8 cellular contexts compared by ENCODE assay signal in the genomic region with DNA sequence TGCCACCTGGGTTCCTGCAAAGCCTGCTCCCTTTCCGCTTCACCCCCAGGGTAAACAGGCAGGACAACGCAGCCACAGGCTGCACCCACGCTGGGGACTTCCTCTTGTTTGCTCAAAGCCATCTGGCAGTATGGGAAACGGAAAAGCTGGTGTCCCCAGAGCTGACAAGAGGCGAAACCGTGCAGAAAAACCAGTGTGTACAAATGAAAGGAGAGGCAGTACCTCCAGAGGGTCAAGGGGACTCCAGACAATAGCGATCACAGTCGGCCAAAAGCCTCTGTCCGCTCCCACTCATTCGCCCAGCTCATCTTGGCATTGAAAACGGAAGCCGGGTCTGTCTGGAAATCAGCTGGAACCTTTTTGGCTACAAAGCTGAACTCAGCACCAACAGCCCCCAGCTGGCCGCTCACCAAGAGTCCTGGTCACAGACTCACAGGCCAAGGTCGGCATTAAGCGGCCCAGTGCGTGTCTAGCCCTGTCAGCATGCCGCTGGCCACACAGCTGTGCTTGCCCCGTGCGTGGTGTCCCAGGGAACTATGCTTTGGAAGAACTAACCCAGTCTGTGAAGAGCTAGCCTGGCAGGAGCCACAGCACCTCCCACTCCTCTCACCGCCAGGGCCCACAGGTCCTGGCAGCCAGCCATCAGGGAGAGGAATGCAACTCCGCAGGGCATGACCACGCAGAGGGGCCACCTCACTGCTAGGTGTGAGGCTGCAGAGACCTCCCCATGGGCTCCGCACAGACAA. TPM values are rescaled to one million over a fixed set of nuclear protein-coding genes. Genes with fewer than 3 reads are reported as not detected.
DNase-seq lines count a peak whose midpoint lies in the region; ATAC-seq and TF ChIP-seq lines count a peak whose summit lies in the region.

No MANE protein-coding gene starts in this region.

- no peaks in the 10 kb centered on the region for H3K36me3 ChIP-seq in HCT116 (ENCODE audit: control insufficient read depth in 1 of 2, insufficient read depth in 2 of 2, low read length in 2 of 2)

- no peaks in the 10 kb centered on the region for H3K27me3 Mint-ChIP-seq in naive B cell

- peak overlapping the region; percentile 65 to 92 (median 78) for H3K4me3 Mint-ChIP-seq in naive B cell

- no peak overlapping the region for H2AFZ ChIP-seq in HCT116 (ENCODE audit: low read depth, low read length, poor library complexity, severe bottlenecking)

- POLR2A ChIA-PET in HCT116 (lab: Charles Lee), result no interaction called here
- POLR2A ChIA-PET in GM10248 (lab: Yijun Ruan, JAX), result no interaction called here

- TF ChIP-seq CTCF in HCT116 (IDR thresholded peaks at IDR 0.05 in 2 of 3, conservative IDR thresholded peaks at IDR 0.05 in 1 of 3; ENCODE audit: borderline replicate concordance in 1 of 3, insufficient read depth in 1 of 3, low read depth in 2 of 3, low read length in 2 of 3), result no peak
- no peak for TF ChIP-seq CTCF in epithelial cell of proximal tubule (conservative IDR thresholded peaks at IDR 0.05; ENCODE audit: low read depth, low read length)
- TF ChIP-seq CTCF in GM10248 (IDR thresholded peaks at IDR 0.05; ENCODE audit: control extremely low read depth, extremely low read depth, low read depth, missing control alignments), result no peak

- H3K4me3 ChIP-seq in HCT116 (replicated peaks in 1 of 2; ENCODE audit: low read depth in 1 of 2, low read length in 2 of 2), result no peak overlapping the region
- peak overlapping the region; percentile 19 for H3K4me3 ChIP-seq in epithelial cell of proximal tubule (ENCODE audit: low read depth, low read length)

- no TSS peak for BruUV-seq in HCT116 (replicated peaks; lab: Mats Ljungman, UMichigan)

- no peaks in the 10 kb centered on the region for H3K9me2 ChIP-seq in HCT116 (ENCODE audit: insufficient read depth)

- no peaks in the 10 kb centered on the region for H3K27me3 ChIP-seq in HCT116 (ENCODE audit: insufficient read depth, low read length)

- DNase-seq in HCT116 (ENCODE audit: low read depth, low spot score), result no peak
- DNase-seq in NOMO-1 treated with DMSO at 0.1 percent for 48 hours (lab: John Stamatoyannopoulos, UW; ENCODE audit: unreplicated experiment), result peak; percentile 52
- DNase-seq in epithelial cell of proximal tubule (ENCODE audit: low read depth), result no peak
- peak; percentile 47 for DNase-seq in naive B cell
- no peak for DNase-seq in germinal center (ENCODE audit: low spot score)
- no peak for DNase-seq in NCI-H446 (lab: John Stamatoyannopoulos, UW)
- no peak for DNase-seq in activated effector memory CD4-positive, alpha-beta T cell treated with Interleukin-2 at 50 U/mL for 16 hours
- no peak for DNase-seq in GM10248 (ENCODE audit: extremely low spot score)

- peaks cover 72 to 87% (median 85%) of the 10 kb centered on the region in 3 donors for H3K4me1 Mint-ChIP-seq in naive B cell

- 0 out of 2 replicates have a peak overlapping the region, but pooled peaks have one; percentile 4 for H3K27ac ChIP-seq in HCT116 (ENCODE audit: low read depth, low read length)

- no peak for TF ChIP-seq POLR2A in HCT116 (IDR thresholded peaks at IDR 0.05; ENCODE audit: borderline replicate concordance, extremely low read depth, insufficient read depth, insufficient read length)

- TF ChIP-seq RAD21 in HCT116 (IDR thresholded peaks at IDR 0.05; ENCODE audit: low read depth), result no peak

- intact Hi-C loops in HCT116 (cut with micrococcal nuclease), result no loop called here

- H4K20me1 ChIP-seq in HCT116 (ENCODE audit: insufficient read depth), result no peaks in the 10 kb centered on the region

- ATAC-seq in HCT116, result no peak
- peak; percentile 38 to 44 for ATAC-seq in naive B cell (ENCODE audit: low read depth in 2 of 2)

- H3K9me3 Mint-ChIP-seq in naive B cell, result peaks cover 0 to 3% (median 0%) of the 10 kb centered on the region in 7 donors

- peak overlapping the region; percentile 81 to 89 (median 86) for H3K27ac Mint-ChIP-seq in naive B cell

- no peak overlapping the region for H3K9ac ChIP-seq in HCT116 (ENCODE audit: low read length)

- H3K4me1 ChIP-seq in HCT116 (ENCODE audit: control insufficient read depth in 1 of 2, insufficient read depth in 2 of 2, low read length in 2 of 2), result peaks cover 42 to 43% of the 10 kb centered on the region in 2 experiments

- H3K4me2 ChIP-seq in HCT116 (ENCODE audit: low read length), result 0 out of 2 replicates have a peak overlapping the region, but pooled peaks have one; percentile 19

- H3K79me2 ChIP-seq in HCT116 (ENCODE audit: insufficient read depth, low read length), result no peaks in the 10 kb centered on the region

- no peaks in the 10 kb centered on the region for H3K9me3 ChIP-seq in HCT116 (ENCODE audit: control insufficient read depth in 1 of 2, insufficient read depth in 1 of 2, low read depth in 1 of 2, low read length in 2 of 2)

- H3K36me3 Mint-ChIP-seq in naive B cell, result peaks cover 0 to 5% of the 10 kb centered on the region in 2 donors

- RAD21 ChIA-PET in HCT116 (lab: Charles Lee; ENCODE audit: low non-redundant PET in 1 of 2, low total read pairs in 2 of 2, uncharacterized antibody in 2 of 2, unreplicated experiment in 2 of 2), result no interaction called here

- CTCF ChIA-PET in HCT116 (lab: Charles Lee) (no interaction called here), GM10248 (lab: Yijun Ruan, JAX) (interaction anchor here (0.9 to 1.1 kb wide), 2 partner anchors 13 to 305 kb away, joined by 3 to 5 read pairs; no protein-coding TSS in a partner anchor)

TF ChIP-seq in HCT116, 20 proteins besides CTCF, POLR2A, EP300 and RAD21:
- TF ChIP-seq EZH2phosphoT487 (IDR thresholded peaks at IDR 0.05; ENCODE audit: borderline replicate concordance) (no peak), JUND (IDR thresholded peaks at IDR 0.05) (no peak), SP1 (IDR thresholded peaks at IDR 0.05; ENCODE audit: low read depth) (no peak), ZFX (IDR thresholded peaks at IDR 0.05) (no peak), EZH2 (IDR thresholded peaks at IDR 0.05) (no peak), SRF (IDR thresholded peaks at IDR 0.05; ENCODE audit: low read depth) (no peak), CBX3 (IDR thresholded peaks at IDR 0.05; ENCODE audit: low read depth) (no peak), ZNF274 (IDR thresholded peaks at IDR 0.05; ENCODE audit: low read depth, low read length) (no peak), FOSL1 (IDR thresholded peaks at IDR 0.05; ENCODE audit: low read depth) (no peak), CEBPB (IDR thresholded peaks at IDR 0.05; ENCODE audit: low read depth) (no peak), ELF1 (IDR thresholded peaks at IDR 0.05; ENCODE audit: borderline replicate concordance, low read depth) (no peak), TCF7L2 (IDR thresholded peaks at IDR 0.05; ENCODE audit: borderline replicate concordance, extremely low read depth, insufficient read depth, insufficient read length) (no peak)
- TF ChIP-seq, protein P1, sequence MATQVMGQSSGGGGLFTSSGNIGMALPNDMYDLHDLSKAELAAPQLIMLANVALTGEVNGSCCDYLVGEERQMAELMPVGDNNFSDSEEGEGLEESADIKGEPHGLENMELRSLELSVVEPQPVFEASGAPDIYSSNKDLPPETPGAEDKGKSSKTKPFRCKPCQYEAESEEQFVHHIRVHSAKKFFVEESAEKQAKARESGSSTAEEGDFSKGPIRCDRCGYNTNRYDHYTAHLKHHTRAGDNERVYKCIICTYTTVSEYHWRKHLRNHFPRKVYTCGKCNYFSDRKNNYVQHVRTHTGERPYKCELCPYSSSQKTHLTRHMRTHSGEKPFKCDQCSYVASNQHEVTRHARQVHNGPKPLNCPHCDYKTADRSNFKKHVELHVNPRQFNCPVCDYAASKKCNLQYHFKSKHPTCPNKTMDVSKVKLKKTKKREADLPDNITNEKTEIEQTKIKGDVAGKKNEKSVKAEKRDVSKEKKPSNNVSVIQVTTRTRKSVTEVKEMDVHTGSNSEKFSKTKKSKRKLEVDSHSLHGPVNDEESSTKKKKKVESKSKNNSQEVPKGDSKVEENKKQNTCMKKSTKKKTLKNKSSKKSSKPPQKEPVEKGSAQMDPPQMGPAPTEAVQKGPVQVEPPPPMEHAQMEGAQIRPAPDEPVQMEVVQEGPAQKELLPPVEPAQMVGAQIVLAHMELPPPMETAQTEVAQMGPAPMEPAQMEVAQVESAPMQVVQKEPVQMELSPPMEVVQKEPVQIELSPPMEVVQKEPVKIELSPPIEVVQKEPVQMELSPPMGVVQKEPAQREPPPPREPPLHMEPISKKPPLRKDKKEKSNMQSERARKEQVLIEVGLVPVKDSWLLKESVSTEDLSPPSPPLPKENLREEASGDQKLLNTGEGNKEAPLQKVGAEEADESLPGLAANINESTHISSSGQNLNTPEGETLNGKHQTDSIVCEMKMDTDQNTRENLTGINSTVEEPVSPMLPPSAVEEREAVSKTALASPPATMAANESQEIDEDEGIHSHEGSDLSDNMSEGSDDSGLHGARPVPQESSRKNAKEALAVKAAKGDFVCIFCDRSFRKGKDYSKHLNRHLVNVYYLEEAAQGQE (IDR thresholded peaks at IDR 0.05; ENCODE audit: low read depth), result no peak
- TF ChIP-seq, protein P2, sequence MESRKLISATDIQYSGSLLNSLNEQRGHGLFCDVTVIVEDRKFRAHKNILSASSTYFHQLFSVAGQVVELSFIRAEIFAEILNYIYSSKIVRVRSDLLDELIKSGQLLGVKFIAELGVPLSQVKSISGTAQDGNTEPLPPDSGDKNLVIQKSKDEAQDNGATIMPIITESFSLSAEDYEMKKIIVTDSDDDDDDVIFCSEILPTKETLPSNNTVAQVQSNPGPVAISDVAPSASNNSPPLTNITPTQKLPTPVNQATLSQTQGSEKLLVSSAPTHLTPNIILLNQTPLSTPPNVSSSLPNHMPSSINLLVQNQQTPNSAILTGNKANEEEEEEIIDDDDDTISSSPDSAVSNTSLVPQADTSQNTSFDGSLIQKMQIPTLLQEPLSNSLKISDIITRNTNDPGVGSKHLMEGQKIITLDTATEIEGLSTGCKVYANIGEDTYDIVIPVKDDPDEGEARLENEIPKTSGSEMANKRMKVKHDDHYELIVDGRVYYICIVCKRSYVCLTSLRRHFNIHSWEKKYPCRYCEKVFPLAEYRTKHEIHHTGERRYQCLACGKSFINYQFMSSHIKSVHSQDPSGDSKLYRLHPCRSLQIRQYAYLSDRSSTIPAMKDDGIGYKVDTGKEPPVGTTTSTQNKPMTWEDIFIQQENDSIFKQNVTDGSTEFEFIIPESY (IDR thresholded peaks at IDR 0.05; ENCODE audit: extremely low read depth, insufficient replicate concordance, low read length), result no peak
- TF ChIP-seq, protein P3, sequence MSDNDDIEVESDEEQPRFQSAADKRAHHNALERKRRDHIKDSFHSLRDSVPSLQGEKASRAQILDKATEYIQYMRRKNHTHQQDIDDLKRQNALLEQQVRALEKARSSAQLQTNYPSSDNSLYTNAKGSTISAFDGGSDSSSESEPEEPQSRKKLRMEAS (IDR thresholded peaks at IDR 0.05), result no peak
- TF ChIP-seq, protein P4, sequence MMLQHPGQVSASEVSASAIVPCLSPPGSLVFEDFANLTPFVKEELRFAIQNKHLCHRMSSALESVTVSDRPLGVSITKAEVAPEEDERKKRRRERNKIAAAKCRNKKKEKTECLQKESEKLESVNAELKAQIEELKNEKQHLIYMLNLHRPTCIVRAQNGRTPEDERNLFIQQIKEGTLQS (IDR thresholded peaks at IDR 0.05), result no peak

RNA-seq across cellular contexts. Expression of a gene that starts 10.4 kb away (rescaled TPM):
- total RNA-seq in HCT116 (2021; ENCODE audit: unreplicated experiment) (9.1 TPM), epithelial cell of proximal tubule (36.9 and 40.8 TPM in 2 replicates)
- polyA plus RNA-seq in HCT116 (2012), result 4.3 and 6.5 TPM in 2 replicates
- polyA plus RNA-seq in naive B cell (ENCODE audit: low read depth in 6 of 6), result 1 to 10 TPM; 1.5 to 6.3 (median 4.8) TPM

Comparison
In these comparisons a context has a peak if more than half of its experiments do, and no peak if none do; other contexts are left out.
1. DNase-seq: peak in NOMO-1 treated with DMSO at 0.1 percent for 48 hours (single experiment) and naive B cell (single experiment); none in HCT116 (single experiment), epithelial cell of proximal tubule (single experiment), germinal center (single experiment), NCI-H446 (0 of 2), activated effector memory CD4-positive, alpha-beta T cell treated with Interleukin-2 at 50 U/mL for 16 hours (single experiment) and GM10248 (single experiment).